ENCODE assay signal across 38 cellular contexts in genomic region chr16:49964316-49964715, GRCh38.
"Had no signal": no experiment of that assay in that cellular context is flagged by ENCODE, and none has a peak within 500 bp of the region (broad histone marks: within the 10 kb centered on the region; RNA-seq: fewer than 3 reads in every experiment).

No MANE protein-coding gene starts in this region.

- DNase-seq: activated effector memory CD4-positive, alpha-beta T cell treated with anti-CD3 and anti-CD28 coated beads, Interleukin-2, amount 50 U/mL, for 16 hours; activated effector memory CD4-positive, alpha-beta T cell treated with Interleukin-2 at 50 U/mL for 16 hours; activated gamma-delta T cell; activated gamma-delta T cell treated with Interleukin-2 at 50 U/mL for 16 hours; activated naive CD4-positive, alpha-beta T cell; activated naive CD4-positive, alpha-beta T cell treated with anti-CD3 and anti-CD28 coated beads for 36 hours; activated naive CD4-positive, alpha-beta T cell treated with anti-CD3 and anti-CD28 coated beads, Interleukin-2, amount 10 ng/mL, durations not matched to agents 7 days and 5 days; activated naive CD4-positive, alpha-beta T cell treated with anti-CD3 and anti-CD28 coated beads, Interleukin-2, amount 50 U/mL, for 16 hours; activated naive CD4-positive, alpha-beta T cell treated with Interleukin-2 at 50 U/mL for 16 hours; activated naive CD8-positive, alpha-beta T cell treated with anti-CD3 and anti-CD28 coated beads for 36 hours; activated naive CD8-positive, alpha-beta T cell treated with anti-CD3 and anti-CD28 coated beads, Interleukin-2, amount 10 ng/mL, durations not matched to agents 7 days and 5 days; activated naive CD8-positive, alpha-beta T cell treated with anti-CD3 and anti-CD28 coated beads, Interleukin-2, amount 50 U/mL, for 24 hours; activated T-cell treated with anti-CD3 and anti-CD28 coated beads, Interleukin-2, amount 50 U/mL, for 1 hour; activated T-cell treated with anti-CD3 and anti-CD28 coated beads, Interleukin-2, amount 50 U/mL, for 24 hours; activated T-cell treated with anti-CD3 and anti-CD28 coated beads, Interleukin-2, amount 50 U/mL, for 4 hours; activated T-cell treated with anti-CD3 and anti-CD28 coated beads, Interleukin-2, amount 50 U/mL, for 48 hours; activated T-cell treated with anti-CD3 and anti-CD28 coated beads, Interleukin-2, amount 50 U/mL, for 72 hours; adrenal gland; amniotic stem cell; amygdala; anterior cingulate cortex; aorta; body of pancreas; brain microvascular endothelial cell; caudate nucleus; central memory CD4-positive, alpha-beta T cell; cerebellar nuclear complex had no signal

- H3K9me3 Mint-ChIP-seq: activated naive CD4-positive, alpha-beta T cell treated with anti-CD3 and anti-CD28 coated beads for 36 hours; activated naive CD4-positive, alpha-beta T cell treated with anti-CD3 and anti-CD28 coated beads, Interleukin-2, amount 10 ng/mL, durations not matched to agents 7 days and 5 days; activated naive CD4-positive, alpha-beta T cell treated with anti-CD3 and anti-CD28 coated beads, Interleukin-2, amount 50 U/mL, for 24 hours; activated naive CD4-positive, alpha-beta T cell treated with anti-CD3 and anti-CD28 coated beads, Interleukin-2, amount 50 U/mL, for 72 hours; activated naive CD8-positive, alpha-beta T cell treated with anti-CD3 and anti-CD28 coated beads for 36 hours; activated naive CD8-positive, alpha-beta T cell treated with anti-CD3 and anti-CD28 coated beads, Interleukin-2, amount 10 ng/mL, durations not matched to agents 7 days and 5 days; activated naive CD8-positive, alpha-beta T cell treated with anti-CD3 and anti-CD28 coated beads, Interleukin-2, amount 50 U/mL, for 24 hours; activated T-cell treated with anti-CD3 and anti-CD28 coated beads, Interleukin-2, amount 50 U/mL, for 24 hours; activated T-cell treated with anti-CD3 and anti-CD28 coated beads, Interleukin-2, amount 50 U/mL, for 4 hours; activated T-cell treated with anti-CD3 and anti-CD28 coated beads, Interleukin-2, amount 50 U/mL, for 72 hours; activated T-helper 1 cell treated with anti-CD3 and anti-CD28 coated beads, Interleukin-12 subunit alpha, Interleukin-12 subunit beta, Interleukin-2, Interleukin-4 antibody, amounts not matched to agents 30 ng/mL and 10 ng/mL and 1 ng/mL, durations not matched to agents 14 hours and 24 hours and 36 hours; activated T-helper 17 cell treated with anti-CD3 and anti-CD28 coated beads, Interleukin-2, amount 50 U/mL, for 72 hours; activated T-helper 2 cell treated with anti-CD3 and anti-CD28 coated beads, Interferon-gamma antibody, Interleukin-2, Interleukin-4, amounts not matched to agents 10 μg/mL and 5 μg/mL and 100 μg/mL, durations not matched to agents 14 hours and 24 hours and 36 hours; central memory CD8-positive, alpha-beta T cell had no signal

- H3K9me3 ChIP-seq: adrenal gland, ascending aorta, body of pancreas, breast epithelium had no signal

- H3K27ac ChIP-seq: adrenal gland, ascending aorta, body of pancreas, brain microvascular endothelial cell, breast epithelium, cardiac muscle cell had no signal

- H3K27me3 ChIP-seq: adrenal gland, ascending aorta, body of pancreas, brain microvascular endothelial cell, breast epithelium, cardiac muscle cell had no signal

- H3K4me1 Mint-ChIP-seq: activated naive CD4-positive, alpha-beta T cell treated with anti-CD3 and anti-CD28 coated beads, Interleukin-2, amount 10 ng/mL, durations not matched to agents 7 days and 5 days; activated naive CD4-positive, alpha-beta T cell treated with anti-CD3 and anti-CD28 coated beads, Interleukin-2, amount 50 U/mL, for 24 hours; activated naive CD8-positive, alpha-beta T cell treated with anti-CD3 and anti-CD28 coated beads for 36 hours; activated naive CD8-positive, alpha-beta T cell treated with anti-CD3 and anti-CD28 coated beads, Interleukin-2, amount 50 U/mL, for 24 hours; activated T-helper 17 cell treated with anti-CD3 and anti-CD28 coated beads, Interleukin-2, amount 50 U/mL, for 72 hours; central memory CD8-positive, alpha-beta T cell had no signal

- H3K27me3 Mint-ChIP-seq: brain had no signal

- H3K4me3 Mint-ChIP-seq: activated naive CD4-positive, alpha-beta T cell treated with anti-CD3 and anti-CD28 coated beads for 36 hours; activated naive CD4-positive, alpha-beta T cell treated with anti-CD3 and anti-CD28 coated beads, Interleukin-2, amount 10 ng/mL, durations not matched to agents 7 days and 5 days; activated naive CD4-positive, alpha-beta T cell treated with anti-CD3 and anti-CD28 coated beads, Interleukin-2, amount 50 U/mL, for 24 hours; activated naive CD8-positive, alpha-beta T cell; activated naive CD8-positive, alpha-beta T cell treated with anti-CD3 and anti-CD28 coated beads for 36 hours; activated naive CD8-positive, alpha-beta T cell treated with anti-CD3 and anti-CD28 coated beads, Interleukin-2, amount 10 ng/mL, durations not matched to agents 7 days and 5 days; activated naive CD8-positive, alpha-beta T cell treated with anti-CD3 and anti-CD28 coated beads, Interleukin-2, amount 50 U/mL, for 24 hours; activated T-cell treated with anti-CD3 and anti-CD28 coated beads, Interleukin-2, amount 50 U/mL, for 24 hours; activated T-cell treated with anti-CD3 and anti-CD28 coated beads, Interleukin-2, amount 50 U/mL, for 4 hours; activated T-cell treated with anti-CD3 and anti-CD28 coated beads, Interleukin-2, amount 50 U/mL, for 72 hours; activated T-helper 1 cell treated with anti-CD3 and anti-CD28 coated beads, Interleukin-12 subunit alpha, Interleukin-12 subunit beta, Interleukin-2, Interleukin-4 antibody, amounts not matched to agents 30 ng/mL and 10 ng/mL and 1 ng/mL, durations not matched to agents 14 hours and 24 hours and 36 hours; activated T-helper 17 cell treated with anti-CD3 and anti-CD28 coated beads, Interleukin-2, amount 50 U/mL, for 72 hours; brain; central memory CD8-positive, alpha-beta T cell had no signal

- H3K4me1 ChIP-seq: adrenal gland, ascending aorta, body of pancreas had no signal

- H3K27ac Mint-ChIP-seq: activated naive CD4-positive, alpha-beta T cell treated with anti-CD3 and anti-CD28 coated beads for 36 hours; activated naive CD4-positive, alpha-beta T cell treated with anti-CD3 and anti-CD28 coated beads, Interleukin-2, amount 10 ng/mL, durations not matched to agents 7 days and 5 days; activated naive CD4-positive, alpha-beta T cell treated with anti-CD3 and anti-CD28 coated beads, Interleukin-2, amount 50 U/mL, for 24 hours; activated naive CD4-positive, alpha-beta T cell treated with anti-CD3 and anti-CD28 coated beads, Interleukin-2, amount 50 U/mL, for 72 hours; activated naive CD8-positive, alpha-beta T cell; activated naive CD8-positive, alpha-beta T cell treated with anti-CD3 and anti-CD28 coated beads for 36 hours; activated naive CD8-positive, alpha-beta T cell treated with anti-CD3 and anti-CD28 coated beads, Interleukin-2, amount 10 ng/mL, durations not matched to agents 7 days and 5 days; activated naive CD8-positive, alpha-beta T cell treated with anti-CD3 and anti-CD28 coated beads, Interleukin-2, amount 50 U/mL, for 24 hours; activated T-cell treated with anti-CD3 and anti-CD28 coated beads, Interleukin-2, amount 50 U/mL, for 24 hours; activated T-cell treated with anti-CD3 and anti-CD28 coated beads, Interleukin-2, amount 50 U/mL, for 72 hours; activated T-helper 1 cell treated with anti-CD3 and anti-CD28 coated beads, Interleukin-12 subunit alpha, Interleukin-12 subunit beta, Interleukin-2, Interleukin-4 antibody, amounts not matched to agents 30 ng/mL and 10 ng/mL and 1 ng/mL, durations not matched to agents 14 hours and 24 hours and 36 hours; activated T-helper 17 cell treated with anti-CD3 and anti-CD28 coated beads, Interleukin-2, amount 50 U/mL, for 72 hours; activated T-helper 2 cell treated with anti-CD3 and anti-CD28 coated beads, Interferon-gamma antibody, Interleukin-2, Interleukin-4, amounts not matched to agents 10 μg/mL and 5 μg/mL and 100 μg/mL, durations not matched to agents 14 hours and 24 hours and 36 hours; brain had no signal

- H3K36me3 Mint-ChIP-seq: activated naive CD4-positive, alpha-beta T cell treated with anti-CD3 and anti-CD28 coated beads, Interleukin-2, amount 10 ng/mL, durations not matched to agents 7 days and 5 days; activated naive CD4-positive, alpha-beta T cell treated with anti-CD3 and anti-CD28 coated beads, Interleukin-2, amount 50 U/mL, for 24 hours; activated naive CD4-positive, alpha-beta T cell treated with anti-CD3 and anti-CD28 coated beads, Interleukin-2, amount 50 U/mL, for 72 hours; activated naive CD8-positive, alpha-beta T cell; activated naive CD8-positive, alpha-beta T cell treated with anti-CD3 and anti-CD28 coated beads for 36 hours; activated naive CD8-positive, alpha-beta T cell treated with anti-CD3 and anti-CD28 coated beads, Interleukin-2, amount 10 ng/mL, durations not matched to agents 7 days and 5 days; brain had no signal

- H3K36me3 ChIP-seq: adrenal gland, ascending aorta, brain microvascular endothelial cell, breast epithelium, cardiac muscle cell had no signal

- H3K4me3 ChIP-seq: adrenal gland, ascending aorta, body of pancreas, breast epithelium, cardiac muscle cell had no signal
